19 cellular contexts compared by ENCODE assay signal in genomic region chr9:97769208-97769607, GRCh38.
DNase-seq lines count a peak whose midpoint lies in the region; ATAC-seq and TF ChIP-seq lines count a peak whose summit lies in the region.
"Had no signal": no experiment of that assay in that cellular context is flagged by ENCODE, and none has a peak within 500 bp of the region (broad histone marks: within the 10 kb centered on the region; RNA-seq: fewer than 3 reads in every experiment).

No MANE protein-coding gene starts in this region.

- H4K91ac ChIP-seq in IMR-90 (ENCODE audit: insufficient read depth, low read depth, low read length) = peak overlapping the region; percentile 0; the same call in 1 of the 2 replicates
- H4K91ac ChIP-seq in H9 (ENCODE audit: insufficient read length, low read depth, low read length) = no peak overlapping the region

- H3K36me3 ChIP-seq in IMR-90 (ENCODE audit: control insufficient read depth, insufficient read depth, low read length) (no peaks in the 10 kb centered on the region), adipocyte (ENCODE audit: control insufficient read depth, insufficient read depth, low read length, severe bottlenecking) (no peaks in the 10 kb centered on the region), thyroid gland (no peaks in the 10 kb centered on the region)

- peaks cover 52% of the 10 kb centered on the region for H3K27me3 Mint-ChIP-seq in H9 (ENCODE audit: low read depth)
- peaks cover 21% of the 10 kb centered on the region for H3K27me3 Mint-ChIP-seq in osteocyte (ENCODE audit: unreplicated experiment)

- H4K8ac ChIP-seq in IMR-90 (ENCODE audit: low read depth in 2 of 2, low read length in 2 of 2) (peak overlapping the region in 1 of 2 experiments; percentile 1; a peak in 1 of 4 replicates), H9 (replicated peaks; ENCODE audit: insufficient read length, low read depth, low read length) (no peak overlapping the region)

- H3K4me1 Mint-ChIP-seq in H9 (peaks cover 36 to 42% of the 10 kb centered on the region in 2 experiments), osteocyte (ENCODE audit: unreplicated experiment) (no peaks in the 10 kb centered on the region)

- intact Hi-C loops in IMR-90 (cut with micrococcal nuclease) (no loop called here), thyroid gland (cut with DNase I) (no loop called here)

- H3K9me3 ChIP-seq in IMR-90 (ENCODE audit: control insufficient read depth, insufficient read depth, low read length) (no peaks in the 10 kb centered on the region), adipocyte (ENCODE audit: control insufficient read depth, low read length) (no peaks in the 10 kb centered on the region), thyroid gland (no peaks in the 10 kb centered on the region), H9 (ENCODE audit: control insufficient read depth, low read depth, low read length) (no peaks in the 10 kb centered on the region)

- in situ Hi-C loops in IMR-90 (cut with MboI; ENCODE audit: low sequenced_read_pairs) = no loop called here

- H3K27ac ChIP-seq in IMR-90 (ENCODE audit: insufficient read depth, low read length) = no peak overlapping the region
- H3K27ac ChIP-seq in thyroid gland = peak overlapping the region; percentile 45 to 84 (median 72)
- H3K27ac ChIP-seq in H9 (ENCODE audit: insufficient read length, low read depth, low read length) = no peak overlapping the region

- no peak overlapping the region for H2BK120ac ChIP-seq in IMR-90 (ENCODE audit: low read depth, low read length)
- no peak overlapping the region for H2BK120ac ChIP-seq in H9 (ENCODE audit: low read depth, low read length, poor library complexity, severe bottlenecking)

- H3K4me3 ChIP-seq in IMR-90 (ENCODE audit: insufficient read depth, low read depth, low read length) (no peak overlapping the region), adipocyte (ENCODE audit: low read length) (peak overlapping the region; percentile 62), thyroid gland (replicated peaks in 1 of 3) (no peak overlapping the region)

- TF ChIP-seq POLR2A in IMR-90 (IDR thresholded peaks at IDR 0.05; ENCODE audit: low read depth, low read length) (no peak), thyroid gland (IDR thresholded peaks at IDR 0.05) (no peak)

- no peak for TF ChIP-seq RAD21 in IMR-90 (IDR thresholded peaks at IDR 0.05; ENCODE audit: low read length)

- H2AFZ ChIP-seq in IMR-90 (replicated peaks; ENCODE audit: low read length, poor library complexity) (no peak overlapping the region), H9 (ENCODE audit: low read length) (no peak overlapping the region)

- peak overlapping the region; percentile 38 for H2BK5ac ChIP-seq in IMR-90 (ENCODE audit: low read depth, low read length, poor library complexity, severe bottlenecking)
- no peak overlapping the region for H2BK5ac ChIP-seq in H9 (ENCODE audit: insufficient read length, low read length)

- WGBS in IMR-90 (ENCODE audit: extremely low coverage in 2 of 2, insufficient read length in 1 of 2), 2 experiments = 14% methylated on average over 1 of the region's 5 CpGs; no CpG with 5 or more reads in 1 of the 2 experiments
- 55 to 58% methylated on average over 5 of the region's 5 CpGs for WGBS in thyroid gland, 2 donors
- no CpG with 5 or more reads among the region's 5 CpGs for WGBS in H9 (ENCODE audit: extremely low coverage, insufficient read length, low lambda C conversion rate)

- no peak overlapping the region for H2AK5ac ChIP-seq in IMR-90 (ENCODE audit: low read depth, low read length)
- H2AK5ac ChIP-seq in H9 (ENCODE audit: insufficient read length, low read length) = no peak overlapping the region

- TF ChIP-seq CTCF in IMR-90 (conservative IDR thresholded peaks at IDR 0.05; ENCODE audit: low read depth, low read length) = no peak
- no peak for TF ChIP-seq CTCF in thyroid gland (IDR thresholded peaks at IDR 0.05)
- no peak for TF ChIP-seq CTCF in H9 (conservative IDR thresholded peaks at IDR 0.05)
- TF ChIP-seq CTCF in osteocyte (IDR thresholded peaks at IDR 0.05) = no peak

- no peak overlapping the region for H3K23ac ChIP-seq in IMR-90 (ENCODE audit: low read depth, low read length)
- no peak overlapping the region for H3K23ac ChIP-seq in H9 (ENCODE audit: insufficient read length, low read depth, low read length)

- H3K27ac Mint-ChIP-seq in H9 = no peak overlapping the region
- H3K27ac Mint-ChIP-seq in osteocyte (ENCODE audit: unreplicated experiment) = no peak overlapping the region
- H3K27ac Mint-ChIP-seq: CD8-positive, alpha-beta T cell had no signal

- H4K20me1 ChIP-seq in IMR-90 (ENCODE audit: insufficient read depth, low read length) (no peaks in the 10 kb centered on the region), H9 (ENCODE audit: control insufficient read depth, insufficient read depth, insufficient read length) (no peaks in the 10 kb centered on the region)

- H3K14ac ChIP-seq in IMR-90 (replicated peaks; ENCODE audit: low read depth, low read length) (no peak overlapping the region), H9 (ENCODE audit: insufficient read depth, low read length) (no peak overlapping the region)

- H3K18ac ChIP-seq in IMR-90 (ENCODE audit: low read depth, low read length) (no peak overlapping the region; the same call in 1 of the 2 replicates), H9 (ENCODE audit: insufficient read length, low read depth, low read length) (no peak overlapping the region)

- H3K56ac ChIP-seq in IMR-90 (ENCODE audit: extremely low read depth, insufficient read depth, low read length) = no peak overlapping the region
- no peak overlapping the region for H3K56ac ChIP-seq in H9 (ENCODE audit: insufficient read length, low read depth, low read length)

- H3K36me3 Mint-ChIP-seq in H9 (ENCODE audit: insufficient read depth in 1 of 3, low read depth in 3 of 3) (no peaks in the 10 kb centered on the region), osteocyte (ENCODE audit: unreplicated experiment) (no peaks in the 10 kb centered on the region)
- H3K36me3 Mint-ChIP-seq: CD8-positive, alpha-beta T cell had no signal

- no TSS peak for BruUV-seq in IMR-90 (replicated peaks; lab: Mats Ljungman, UMichigan)

- H3K79me2 ChIP-seq in H9 (ENCODE audit: insufficient read depth, low read length) = no peaks in the 10 kb centered on the region

- H3K9ac ChIP-seq in IMR-90 (ENCODE audit: low read depth, low read length) (no peak overlapping the region), adipocyte (ENCODE audit: low read length) (no peak overlapping the region), H9 (ENCODE audit: extremely low read depth, insufficient read length, low read length) (no peak overlapping the region)

- H3K4me1 ChIP-seq in IMR-90 (ENCODE audit: control insufficient read depth, insufficient read depth, low read length) = peaks cover 3% of the 10 kb centered on the region; the same call in 1 of the 2 replicates
- peaks cover 27% of the 10 kb centered on the region for H3K4me1 ChIP-seq in adipocyte (ENCODE audit: control insufficient read depth, insufficient read depth, low read length)
- peaks cover 43 to 57% of the 10 kb centered on the region in 2 donors for H3K4me1 ChIP-seq in thyroid gland
- no peaks in the 10 kb centered on the region for H3K4me1 ChIP-seq in H9 (ENCODE audit: insufficient read depth, low read length)

- H2BK15ac ChIP-seq in IMR-90 (ENCODE audit: low read depth, low read length) (no peak overlapping the region), H9 (ENCODE audit: low read depth, low read length) (no peak overlapping the region)

- CTCF ChIA-PET in IMR-90 (lab: Yijun Ruan, JAX) = no interaction called here

- H2BK20ac ChIP-seq in IMR-90 (ENCODE audit: low read depth, low read length) = peak overlapping the region; percentile 41
- no peak overlapping the region for H2BK20ac ChIP-seq in H9 (ENCODE audit: low read depth, low read length, poor library complexity, severe bottlenecking)

- no peaks in the 10 kb centered on the region for H3K9me1 ChIP-seq in IMR-90 (ENCODE audit: insufficient read depth, low read length)

- no peak overlapping the region for H3K4ac ChIP-seq in IMR-90 (ENCODE audit: low read depth, low read length)
- H3K4ac ChIP-seq in H9 (ENCODE audit: low read depth, low read length) = no peak overlapping the region

- H3K79me1 ChIP-seq in IMR-90 (ENCODE audit: low read depth in 1 of 2, low read length in 2 of 2) (no peaks in the 10 kb centered on the region), H9 (ENCODE audit: insufficient read depth, low read depth, low read length, poor library complexity, severe bottlenecking) (no peaks in the 10 kb centered on the region)

- ATAC-seq in IMR-90 (ENCODE audit: low read depth) = no peak
- ATAC-seq: CD8-positive, alpha-beta T cell had no signal

- no peaks in the 10 kb centered on the region for H3K9me3 Mint-ChIP-seq in H9
- H3K9me3 Mint-ChIP-seq in osteocyte (ENCODE audit: unreplicated experiment) = no peaks in the 10 kb centered on the region
- H3K9me3 Mint-ChIP-seq: CD8-positive, alpha-beta T cell had no signal

- H3K4me3 Mint-ChIP-seq in H9 = no peak overlapping the region
- H3K4me3 Mint-ChIP-seq in osteocyte (ENCODE audit: unreplicated experiment) = no peak overlapping the region
- H3K4me3 Mint-ChIP-seq: CD8-positive, alpha-beta T cell had no signal

- H3K23me2 ChIP-seq in H9 (ENCODE audit: insufficient read length, low read depth, low read length, poor library complexity, severe bottlenecking) = no peaks in the 10 kb centered on the region

- DNase-seq in IMR-90 = no peak
- DNase-seq in adipocyte (ENCODE audit: low read depth) = no peak
- DNase-seq in islet precursor cell = peak; percentile 42
- no peak for DNase-seq in thyroid gland
- DNase-seq in NCI-H69 (lab: John Stamatoyannopoulos, UW) = no peak
- DNase-seq in occipital lobe (lab: John Stamatoyannopoulos, UW) = no peak
- no peak for DNase-seq in H9
- no peak for DNase-seq in osteocyte (ENCODE audit: extremely low spot score, unreplicated experiment)
- DNase-seq: ACHN; C1 segment of cervical spinal cord; CD8-positive, alpha-beta T cell; DMS53; GDM1; NCI-H1092 treated with DMSO at 0.1 percent for 48 hours; NCI-H1436 treated with DMSO at 0.1 percent for 48 hours; NCI-H1930; NCI-H2227 treated with DMSO at 0.1 percent for 48 hours; NCI-H510A; NCI-H748 treated with DMSO at 0.1 percent for 48 hours had no signal

- no peak overlapping the region for H2BK12ac ChIP-seq in H9 (ENCODE audit: insufficient read length, low read depth, low read length)

- no peak overlapping the region for H3T11ph ChIP-seq in H9 (ENCODE audit: low read length)

- H3K27me3 ChIP-seq in IMR-90 (ENCODE audit: control insufficient read depth, insufficient read depth, low read length) = peaks cover 33% of the 10 kb centered on the region
- H3K27me3 ChIP-seq in adipocyte (replicated peaks; ENCODE audit: control insufficient read depth, insufficient read depth, low read length) = peaks cover 22% of the 10 kb centered on the region
- no peaks in the 10 kb centered on the region for H3K27me3 ChIP-seq in thyroid gland
- H3K27me3 ChIP-seq in H9 (ENCODE audit: insufficient read depth, low read length) = 0 out of 2 replicates have a peak, but pooled peaks cover 2% of the 10 kb centered on the region

- POLR2A ChIA-PET in IMR-90 (lab: Charles Lee; ENCODE audit: unreplicated experiment) = no interaction called here

- H2AK9ac ChIP-seq in IMR-90 (replicated peaks; ENCODE audit: low read depth, low read length, poor library complexity) = no peak overlapping the region

- dilution Hi-C loops in IMR-90 (cut with HindIII; ENCODE audit: low sequenced_read_pairs, unreplicated experiment) = no loop called here

- H4K5ac ChIP-seq in IMR-90 (ENCODE audit: low read depth, low read length) (no peak overlapping the region), H9 (ENCODE audit: insufficient read length, low read depth, low read length) (no peak overlapping the region)

- no peak overlapping the region; the same call in 1 of the 2 replicates for H3K4me2 ChIP-seq in IMR-90 (ENCODE audit: low read depth, low read length)
- H3K4me2 ChIP-seq in H9 (ENCODE audit: insufficient read depth, insufficient read length, low read length) = no peak overlapping the region

Comparison
In these comparisons a context has a peak if more than half of its experiments do, and no peak if none do; other contexts are left out.
1. H3K27ac ChIP-seq: peak in thyroid gland (3 of 3); none in IMR-90 (single experiment) and H9 (single experiment).